ENCODE assay signal across 10 cellular contexts in genomic region chr7:32259917-32260596, GRCh38.
A peak's percentile ranks its signal among the peaks of the same experiment; 100 is the strongest.
DNase-seq lines count a peak whose midpoint lies in the region; ATAC-seq and TF ChIP-seq lines count a peak whose summit lies in the region.
"Had no signal": no experiment of that assay in that cellular context is flagged by ENCODE, and none has a peak within 500 bp of the region (broad histone marks: within the 10 kb centered on the region; RNA-seq: fewer than 3 reads in every experiment).

No MANE protein-coding gene starts in this region.

- POLR2A ChIA-PET in naive thymus-derived CD8-positive, alpha-beta T cell (lab: Charles Lee) = no interaction called here

- TF ChIP-seq CTCF in body of pancreas (IDR thresholded peaks at IDR 0.05) = no peak

- H3K27ac Mint-ChIP-seq in naive thymus-derived CD8-positive, alpha-beta T cell = no peak overlapping the region

- ATAC-seq in GM18867 (IDR thresholded peaks at IDR 0.05; ENCODE audit: unreplicated experiment) = peak; percentile 96
- ATAC-seq in GM21528 (IDR thresholded peaks at IDR 0.05; ENCODE audit: low FRiP score, unreplicated experiment) = peak; percentile 87
- ATAC-seq in HG03175 (IDR thresholded peaks at IDR 0.05; ENCODE audit: unreplicated experiment) = peak; percentile 88
- peak; percentile 53 for ATAC-seq in body of pancreas
- ATAC-seq in activated T-cell treated with anti-CD3 and anti-CD28 coated beads, Interleukin-2, amount 50 U/mL, for 4 hours = no peak
- ATAC-seq in naive thymus-derived CD8-positive, alpha-beta T cell = no peak

- no peaks in the 10 kb centered on the region for H3K4me1 Mint-ChIP-seq in activated T-cell treated with anti-CD3 and anti-CD28 coated beads, Interleukin-2, amount 50 U/mL, for 4 hours (ENCODE audit: low read depth)
- H3K4me1 Mint-ChIP-seq in naive thymus-derived CD8-positive, alpha-beta T cell = no peaks in the 10 kb centered on the region

- no peaks in the 10 kb centered on the region for H3K27me3 ChIP-seq in body of pancreas

- H3K4me1 ChIP-seq in body of pancreas = no peaks in the 10 kb centered on the region

- H3K9me3 Mint-ChIP-seq in activated T-cell treated with anti-CD3 and anti-CD28 coated beads, Interleukin-2, amount 50 U/mL, for 4 hours = no peaks in the 10 kb centered on the region
- no peaks in the 10 kb centered on the region for H3K9me3 Mint-ChIP-seq in naive thymus-derived CD8-positive, alpha-beta T cell

- no peaks in the 10 kb centered on the region for H3K27me3 Mint-ChIP-seq in activated T-cell treated with anti-CD3 and anti-CD28 coated beads, Interleukin-2, amount 50 U/mL, for 4 hours (ENCODE audit: low read depth)
- H3K27me3 Mint-ChIP-seq in naive thymus-derived CD8-positive, alpha-beta T cell = peaks cover 0 to 9% (median 2%) of the 10 kb centered on the region in 5 donors

- no peak overlapping the region for H3K27ac ChIP-seq in body of pancreas

- 53 to 58% methylated on average over 13 of the region's 13 CpGs for WGBS in body of pancreas, 2 donors

- H3K4me3 Mint-ChIP-seq in activated T-cell treated with anti-CD3 and anti-CD28 coated beads, Interleukin-2, amount 50 U/mL, for 4 hours = no peak overlapping the region
- no peak overlapping the region for H3K4me3 Mint-ChIP-seq in naive thymus-derived CD8-positive, alpha-beta T cell

- intact Hi-C loops in body of pancreas (cut with DNase I) = no loop called here

- H3K4me3 ChIP-seq in body of pancreas = no peak overlapping the region

- H3K36me3 Mint-ChIP-seq in activated T-cell treated with anti-CD3 and anti-CD28 coated beads, Interleukin-2, amount 50 U/mL, for 4 hours (ENCODE audit: insufficient read depth) = no peaks in the 10 kb centered on the region
- H3K36me3 Mint-ChIP-seq in naive thymus-derived CD8-positive, alpha-beta T cell = no peaks in the 10 kb centered on the region

- no peak for TF ChIP-seq POLR2A in body of pancreas (IDR thresholded peaks at IDR 0.05)

- H3K9me3 ChIP-seq in body of pancreas = no peaks in the 10 kb centered on the region

- no peaks in the 10 kb centered on the region for H3K36me3 ChIP-seq in body of pancreas (replicated peaks in 1 of 2; ENCODE audit: insufficient read depth in 1 of 2, low read depth in 2 of 2)

- DNase-seq in body of pancreas = peak; percentile 14 to 43 (median 30)
- no peak for DNase-seq in NCI-H226
- no peak for DNase-seq in activated T-cell treated with anti-CD3 and anti-CD28 coated beads, Interleukin-2, amount 50 U/mL, for 4 hours
- DNase-seq in naive thymus-derived CD8-positive, alpha-beta T cell = no peak
- no peak for DNase-seq in T-helper 9 cell
- DNase-seq: activated CD4-positive, CD25-positive, alpha-beta regulatory T cell; EL had no signal

Comparison
In these comparisons a context has a peak if more than half of its experiments do, and no peak if none do; other contexts are left out.
1. ATAC-seq: peak in GM18867 (single experiment), GM21528 (single experiment), HG03175 (single experiment) and body of pancreas (single experiment); none in activated T-cell treated with anti-CD3 and anti-CD28 coated beads, Interleukin-2, amount 50 U/mL, for 4 hours (0 of 2) and naive thymus-derived CD8-positive, alpha-beta T cell (0 of 2).
2. DNase-seq: peak in body of pancreas (4 of 4); none in NCI-H226 (single experiment), activated T-cell treated with anti-CD3 and anti-CD28 coated beads, Interleukin-2, amount 50 U/mL, for 4 hours (single experiment), naive thymus-derived CD8-positive, alpha-beta T cell (0 of 10) and T-helper 9 cell (single experiment).